In genomic region chr13:98050041-98050466, GRCh38 we compare ENCODE assay signal across 15 cellular contexts.
DNase-seq lines count a peak whose midpoint lies in the region; ATAC-seq and TF ChIP-seq lines count a peak whose summit lies in the region.
"Had no signal": no experiment of that assay in that cellular context is flagged by ENCODE, and none has a peak within 500 bp of the region (broad histone marks: within the 10 kb centered on the region; RNA-seq: fewer than 3 reads in every experiment).

No MANE protein-coding gene starts in this region.

- no peaks in the 10 kb centered on the region for H3K36me3 ChIP-seq in MG63
- H3K36me3 ChIP-seq: gastroesophageal sphincter, left lung, neural progenitor cell had no signal

- H3K4me3 ChIP-seq in MG63, result no peak overlapping the region
- H3K4me3 ChIP-seq: gastroesophageal sphincter, left lung, neural progenitor cell had no signal

- no peaks in the 10 kb centered on the region for H3K9me3 ChIP-seq in MG63

- POLR2A ChIA-PET in activated CD4-positive, alpha-beta T cell treated with anti-CD3 and anti-CD28 coated beads, Interleukin-2, amount 10 ng/mL, durations not matched to agents 7 days and 5 days (lab: Charles Lee), result no interaction called here

- peaks cover 9% of the 10 kb centered on the region for H3K9me3 Mint-ChIP-seq in osteocyte (ENCODE audit: unreplicated experiment)
- H3K9me3 Mint-ChIP-seq in activated CD4-positive, alpha-beta T cell treated with anti-CD3 and anti-CD28 coated beads, Interleukin-2, amount 10 ng/mL, durations not matched to agents 7 days and 5 days, result peaks cover 3% of the 10 kb centered on the region

- H3K36me3 Mint-ChIP-seq in osteocyte (ENCODE audit: unreplicated experiment), result peaks cover 5% of the 10 kb centered on the region
- no peaks in the 10 kb centered on the region for H3K36me3 Mint-ChIP-seq in activated CD4-positive, alpha-beta T cell treated with anti-CD3 and anti-CD28 coated beads, Interleukin-2, amount 10 ng/mL, durations not matched to agents 7 days and 5 days (ENCODE audit: low read depth)
- H3K36me3 Mint-ChIP-seq: neural progenitor cell had no signal

- CTCF ChIA-PET in activated CD4-positive, alpha-beta T cell treated with anti-CD3 and anti-CD28 coated beads, Interleukin-2, amount 10 ng/mL, durations not matched to agents 7 days and 5 days (lab: Charles Lee), result no interaction called here

- DNase-seq in NCI-H1417 (lab: John Stamatoyannopoulos, UW) (peak; percentile 67 to 81 (median 78)), NCI-H1417 treated with DMSO at 0.1 percent for 48 hours (lab: John Stamatoyannopoulos, UW) (no peak), MG63 (peak; percentile 74), astrocyte of the hippocampus (ENCODE audit: low read depth, low spot score) (peak; percentile 35), osteocyte (ENCODE audit: extremely low spot score, unreplicated experiment) (no peak), NCI-H82 (lab: John Stamatoyannopoulos, UW) (no peak)
- no peak for DNase-seq in activated CD4-positive, alpha-beta T cell treated with anti-CD3 and anti-CD28 coated beads, Interleukin-2, amount 10 ng/mL, durations not matched to agents 7 days and 5 days
- DNase-seq: GDM1, left lung, NCI-H1436, small intestine had no signal

- TF ChIP-seq CTCF in osteocyte (IDR thresholded peaks at IDR 0.05), result no peak

- H3K27ac Mint-ChIP-seq in osteocyte (ENCODE audit: unreplicated experiment), result peak overlapping the region; percentile 39
- no peak overlapping the region for H3K27ac Mint-ChIP-seq in activated CD4-positive, alpha-beta T cell treated with anti-CD3 and anti-CD28 coated beads, Interleukin-2, amount 10 ng/mL, durations not matched to agents 7 days and 5 days
- H3K27ac Mint-ChIP-seq: dendritic cell treated with granulocyte-macrophage colony-stimulating factor and Interleukin-4, amounts not matched to agents 40 ng/mL and 50 ng/mL, for 4 days; neural progenitor cell had no signal

- H3K4me3 Mint-ChIP-seq in osteocyte (ENCODE audit: unreplicated experiment), result no peak overlapping the region
- H3K4me3 Mint-ChIP-seq in activated CD4-positive, alpha-beta T cell treated with anti-CD3 and anti-CD28 coated beads, Interleukin-2, amount 10 ng/mL, durations not matched to agents 7 days and 5 days, result no peak overlapping the region
- H3K4me3 Mint-ChIP-seq: dendritic cell treated with granulocyte-macrophage colony-stimulating factor and Interleukin-4, amounts not matched to agents 40 ng/mL and 50 ng/mL, for 4 days; neural progenitor cell had no signal

- no peaks in the 10 kb centered on the region for H3K27me3 Mint-ChIP-seq in osteocyte (ENCODE audit: unreplicated experiment)
- H3K27me3 Mint-ChIP-seq in activated CD4-positive, alpha-beta T cell treated with anti-CD3 and anti-CD28 coated beads, Interleukin-2, amount 10 ng/mL, durations not matched to agents 7 days and 5 days, result peaks cover 1% of the 10 kb centered on the region

- H3K4me1 Mint-ChIP-seq in osteocyte (ENCODE audit: unreplicated experiment), result peaks cover 17% of the 10 kb centered on the region
- H3K4me1 Mint-ChIP-seq in activated CD4-positive, alpha-beta T cell treated with anti-CD3 and anti-CD28 coated beads, Interleukin-2, amount 10 ng/mL, durations not matched to agents 7 days and 5 days, result no peaks in the 10 kb centered on the region
- H3K4me1 Mint-ChIP-seq: neural progenitor cell had no signal

- ATAC-seq in HG03439 (IDR thresholded peaks at IDR 0.05; ENCODE audit: unreplicated experiment), result no peak
- ATAC-seq: gastroesophageal sphincter, left lung had no signal

- no peaks in the 10 kb centered on the region for H3K27me3 ChIP-seq in MG63
- H3K27me3 ChIP-seq: left lung, neural progenitor cell had no signal

Comparison
In these comparisons a context has a peak if more than half of its experiments do, and no peak if none do; other contexts are left out.
1. DNase-seq: peak in NCI-H1417 (3 of 3), MG63 (single experiment) and astrocyte of the hippocampus (single experiment); none in NCI-H1417 treated with DMSO at 0.1 percent for 48 hours (single experiment), osteocyte (single experiment), NCI-H82 (single experiment) and activated CD4-positive, alpha-beta T cell treated with anti-CD3 and anti-CD28 coated beads, Interleukin-2, amount 10 ng/mL, durations not matched to agents 7 days and 5 days (single experiment).